25 cellular contexts compared by ENCODE assay signal in genomic region chr3:136151219-136151618, GRCh38. TPM values are rescaled to one million over a fixed set of nuclear protein-coding genes. Genes with fewer than 3 reads are reported as not detected.
A peak's percentile ranks its signal among the peaks of the same experiment; 100 is the strongest.
DNase-seq lines count a peak whose midpoint lies in the region; ATAC-seq and TF ChIP-seq lines count a peak whose summit lies in the region.
"Had no signal": no experiment of that assay in that cellular context is flagged by ENCODE, and none has a peak within 500 bp of the region (broad histone marks: within the 10 kb centered on the region; RNA-seq: fewer than 3 reads in every experiment).

No MANE protein-coding gene starts in this region.

- peak overlapping the region; percentile 35 for H3K27ac Mint-ChIP-seq in activated CD4-positive, alpha-beta memory T cell treated with anti-CD3 and anti-CD28 coated beads for 36 hours
- H3K27ac Mint-ChIP-seq in activated CD4-positive, alpha-beta memory T cell treated with anti-CD3 and anti-CD28 coated beads, Interleukin-2, amount 10 ng/mL, durations not matched to agents 7 days and 5 days: no peak overlapping the region
- H3K27ac Mint-ChIP-seq in activated T-helper 2 cell treated with anti-CD3 and anti-CD28 coated beads, Interferon-gamma antibody, Interleukin-2, Interleukin-4, amounts not matched to agents 10 μg/mL and 5 μg/mL and 100 μg/mL, durations not matched to agents 14 hours and 24 hours and 36 hours: no peak overlapping the region

- no peak overlapping the region for H3K27ac ChIP-seq in IMR-90 (ENCODE audit: insufficient read depth, low read length)
- H3K27ac ChIP-seq in neutrophil: peak overlapping the region; percentile 56
- H3K27ac ChIP-seq in suprapubic skin: no peak overlapping the region
- H3K27ac ChIP-seq: ascending aorta, PC-9, SJSA1, vagina had no signal

- H3K4me2 ChIP-seq in IMR-90 (ENCODE audit: low read depth, low read length): no peak overlapping the region
- H3K4me2 ChIP-seq: PC-9 had no signal

- dilution Hi-C loops in IMR-90 (cut with HindIII; ENCODE audit: low sequenced_read_pairs, unreplicated experiment): no loop called here

- 84% methylated on average over 5 of the region's 10 CpGs; no CpG with 5 or more reads in 1 of the 2 experiments for WGBS in IMR-90 (ENCODE audit: extremely low coverage in 2 of 2, insufficient read length in 1 of 2), 2 experiments
- WGBS in suprapubic skin: 73% methylated on average over 10 of the region's 10 CpGs

- H3K18ac ChIP-seq in IMR-90 (ENCODE audit: low read depth, low read length): no peak overlapping the region

- no peak overlapping the region for H3K56ac ChIP-seq in IMR-90 (ENCODE audit: extremely low read depth, insufficient read depth, low read length)

- H3K4me1 ChIP-seq in IMR-90 (ENCODE audit: control insufficient read depth, insufficient read depth, low read length) (peaks cover 5% of the 10 kb centered on the region; the same call in 1 of the 2 replicates), neutrophil (ENCODE audit: control insufficient read depth in 1 of 2, insufficient read depth in 1 of 2, low read depth in 1 of 2, low read length in 1 of 2) (peaks cover 12 to 19% of the 10 kb centered on the region in 2 experiments), suprapubic skin (peaks cover 15% of the 10 kb centered on the region)
- H3K4me1 ChIP-seq: BE2C had no signal

- peaks cover 23% of the 10 kb centered on the region for H3K36me3 Mint-ChIP-seq in activated CD4-positive, alpha-beta memory T cell treated with anti-CD3 and anti-CD28 coated beads for 36 hours
- H3K36me3 Mint-ChIP-seq in activated CD4-positive, alpha-beta memory T cell treated with anti-CD3 and anti-CD28 coated beads, Interleukin-2, amount 10 ng/mL, durations not matched to agents 7 days and 5 days (ENCODE audit: low read depth): peaks cover 50% of the 10 kb centered on the region
- H3K36me3 Mint-ChIP-seq in activated T-helper 2 cell treated with anti-CD3 and anti-CD28 coated beads, Interferon-gamma antibody, Interleukin-2, Interleukin-4, amounts not matched to agents 10 μg/mL and 5 μg/mL and 100 μg/mL, durations not matched to agents 14 hours and 24 hours and 36 hours (ENCODE audit: low read depth): peaks cover 49% of the 10 kb centered on the region

- H3K4me3 Mint-ChIP-seq in activated CD4-positive, alpha-beta memory T cell treated with anti-CD3 and anti-CD28 coated beads for 36 hours: no peak overlapping the region
- no peak overlapping the region for H3K4me3 Mint-ChIP-seq in activated CD4-positive, alpha-beta memory T cell treated with anti-CD3 and anti-CD28 coated beads, Interleukin-2, amount 10 ng/mL, durations not matched to agents 7 days and 5 days
- no peak overlapping the region for H3K4me3 Mint-ChIP-seq in activated T-helper 2 cell treated with anti-CD3 and anti-CD28 coated beads, Interferon-gamma antibody, Interleukin-2, Interleukin-4, amounts not matched to agents 10 μg/mL and 5 μg/mL and 100 μg/mL, durations not matched to agents 14 hours and 24 hours and 36 hours (ENCODE audit: low read depth)
- H3K4me3 Mint-ChIP-seq: naive B cell had no signal

- DNase-seq in activated CD4-positive, alpha-beta memory T cell treated with anti-CD3 and anti-CD28 coated beads for 36 hours: no peak
- no peak for DNase-seq in activated CD4-positive, alpha-beta memory T cell treated with anti-CD3 and anti-CD28 coated beads, Interleukin-2, amount 10 ng/mL, durations not matched to agents 7 days and 5 days
- DNase-seq in IMR-90 (no peak), cerebellar cortex (ENCODE audit: low spot score) (peak; percentile 39), suprapubic skin (ENCODE audit: low spot score in 2 of 2) (no peak), GM13977 (ENCODE audit: low spot score) (no peak)
- no peak for DNase-seq in activated T-helper 2 cell treated with anti-CD3 and anti-CD28 coated beads, Interferon-gamma antibody, Interleukin-2, Interleukin-4, amounts not matched to agents 10 μg/mL and 5 μg/mL and 100 μg/mL, durations not matched to agents 14 hours and 24 hours and 36 hours (ENCODE audit: low spot score)
- DNase-seq: activated CD4-positive, CD25-positive, alpha-beta regulatory T cell; activated effector memory CD4-positive, alpha-beta T cell treated with anti-CD3 and anti-CD28 coated beads, Interleukin-2, amount 50 U/mL, for 16 hours; BE2C; DMS 273 treated with DMSO at 0.1 percent for 48 hours; foreskin fibroblast; hypothalamus; islet precursor cell; naive B cell; NCI-H1436 treated with DMSO at 0.1 percent for 48 hours; NCI-H226; PC-9; posterior cingulate gyrus; stimulated activated CD4-positive, alpha-beta T cell treated with anti-CD3 and anti-CD28 coated beads, Interleukin-2, amount 100 ng/mL, for 48 hours; T-helper 9 cell had no signal

- no peak for TF ChIP-seq RAD21 in IMR-90 (IDR thresholded peaks at IDR 0.05; ENCODE audit: low read length)

- H4K91ac ChIP-seq in IMR-90 (ENCODE audit: insufficient read depth, low read depth, low read length): no peak overlapping the region

- H3K4me3 ChIP-seq in IMR-90 (ENCODE audit: insufficient read depth, low read depth, low read length) (no peak overlapping the region), neutrophil (ENCODE audit: low read depth in 1 of 2, low read length in 1 of 2) (no peak overlapping the region), suprapubic skin (no peak overlapping the region)
- H3K4me3 ChIP-seq: ascending aorta, PC-9, SJSA1, vagina had no signal

- H4K20me1 ChIP-seq in IMR-90 (ENCODE audit: insufficient read depth, low read length): peaks cover 72% of the 10 kb centered on the region

- H2BK5ac ChIP-seq in IMR-90 (ENCODE audit: low read depth, low read length, poor library complexity, severe bottlenecking): no peak overlapping the region

- no peak overlapping the region for H3K23ac ChIP-seq in IMR-90 (ENCODE audit: low read depth, low read length)

- H2AK5ac ChIP-seq in IMR-90 (ENCODE audit: low read depth, low read length): no peak overlapping the region; the same call in 1 of the 2 replicates

- CTCF ChIA-PET in activated CD4-positive, alpha-beta memory T cell treated with anti-CD3 and anti-CD28 coated beads for 36 hours (lab: Charles Lee): interaction anchor here (0.9 kb wide), 1 partner anchor 40 kb away, joined by 3 read pairs; no protein-coding TSS in a partner anchor
- CTCF ChIA-PET in activated CD4-positive, alpha-beta memory T cell treated with anti-CD3 and anti-CD28 coated beads, Interleukin-2, amount 10 ng/mL, durations not matched to agents 7 days and 5 days (lab: Charles Lee): no interaction called here
- CTCF ChIA-PET in IMR-90 (lab: Yijun Ruan, JAX): interaction anchor here (0.6 kb wide), 1 partner anchor 9 kb away, joined by 3 read pairs; no protein-coding TSS in a partner anchor

- H3K9ac ChIP-seq in IMR-90 (ENCODE audit: low read depth, low read length): no peak overlapping the region

- TF ChIP-seq POLR2A in IMR-90 (IDR thresholded peaks at IDR 0.05; ENCODE audit: low read depth, low read length) (no peak), suprapubic skin (IDR thresholded peaks at IDR 0.05) (no peak)

- intact Hi-C loops in activated CD4-positive, alpha-beta memory T cell treated with anti-CD3 and anti-CD28 coated beads for 36 hours (cut with micrococcal nuclease): no loop called here
- intact Hi-C loops in IMR-90 (cut with micrococcal nuclease): loop anchor here (2.0 kb wide), 1 partner anchor 36 kb away; no protein-coding TSS in a partner anchor
- intact Hi-C loops in activated T-helper 2 cell treated with anti-CD3 and anti-CD28 coated beads, Interferon-gamma antibody, Interleukin-2, Interleukin-4, amounts not matched to agents 10 μg/mL and 5 μg/mL and 100 μg/mL, durations not matched to agents 14 hours and 24 hours and 36 hours (cut with micrococcal nuclease): loop anchor here (5.0 kb wide), 1 partner anchor 41 kb away; no protein-coding TSS in a partner anchor

- no peak for TF ChIP-seq CTCF in IMR-90 (conservative IDR thresholded peaks at IDR 0.05; ENCODE audit: low read depth, low read length)
- no peak for TF ChIP-seq CTCF in neutrophil (IDR thresholded peaks at IDR 0.05)
- TF ChIP-seq CTCF in suprapubic skin (IDR thresholded peaks at IDR 0.05): no peak
- TF ChIP-seq CTCF in GM13977 (IDR thresholded peaks at IDR 0.05; ENCODE audit: extremely low read depth, insufficient read depth, missing control alignments): no peak

- no peak overlapping the region for H2AK9ac ChIP-seq in IMR-90 (replicated peaks; ENCODE audit: low read depth, low read length, poor library complexity)

- H2BK20ac ChIP-seq in IMR-90 (ENCODE audit: low read depth, low read length): no peak overlapping the region

- H3K9me1 ChIP-seq in IMR-90 (ENCODE audit: insufficient read depth, low read length): peaks cover 9% of the 10 kb centered on the region; the same call in 1 of the 2 replicates

- H3K9me3 Mint-ChIP-seq in activated CD4-positive, alpha-beta memory T cell treated with anti-CD3 and anti-CD28 coated beads for 36 hours: no peaks in the 10 kb centered on the region
- H3K9me3 Mint-ChIP-seq in activated CD4-positive, alpha-beta memory T cell treated with anti-CD3 and anti-CD28 coated beads, Interleukin-2, amount 10 ng/mL, durations not matched to agents 7 days and 5 days: no peaks in the 10 kb centered on the region
- no peaks in the 10 kb centered on the region for H3K9me3 Mint-ChIP-seq in activated T-helper 2 cell treated with anti-CD3 and anti-CD28 coated beads, Interferon-gamma antibody, Interleukin-2, Interleukin-4, amounts not matched to agents 10 μg/mL and 5 μg/mL and 100 μg/mL, durations not matched to agents 14 hours and 24 hours and 36 hours
- H3K9me3 Mint-ChIP-seq: naive B cell had no signal

- H2BK15ac ChIP-seq in IMR-90 (ENCODE audit: low read depth, low read length): no peak overlapping the region

- POLR2A ChIA-PET in activated CD4-positive, alpha-beta memory T cell treated with anti-CD3 and anti-CD28 coated beads for 36 hours (lab: Charles Lee): interaction anchor here (0.7 kb wide), 1 partner anchor 20 kb away, joined by 3 read pairs; no protein-coding TSS in a partner anchor
- POLR2A ChIA-PET in activated CD4-positive, alpha-beta memory T cell treated with anti-CD3 and anti-CD28 coated beads, Interleukin-2, amount 10 ng/mL, durations not matched to agents 7 days and 5 days (lab: Charles Lee): no interaction called here
- POLR2A ChIA-PET in IMR-90 (lab: Charles Lee; ENCODE audit: unreplicated experiment): no interaction called here

- BruUV-seq in IMR-90 (replicated peaks; lab: Mats Ljungman, UMichigan): no TSS peak

- in situ Hi-C loops in IMR-90 (cut with MboI; ENCODE audit: low sequenced_read_pairs): no loop called here
- in situ Hi-C loops in GM13977 (cut with MboI; ENCODE audit: low pct_unique_long_range_greater_than_20kb, low sequenced_read_pairs, unreplicated experiment): no loop called here

- peak overlapping the region; percentile 14; the same call in 1 of the 2 replicates for H3K14ac ChIP-seq in IMR-90 (replicated peaks; ENCODE audit: low read depth, low read length)

- peaks cover 14% of the 10 kb centered on the region for H3K36me3 ChIP-seq in IMR-90 (ENCODE audit: control insufficient read depth, insufficient read depth, low read length)
- H3K36me3 ChIP-seq in neutrophil: peaks cover 32% of the 10 kb centered on the region
- peaks cover 14% of the 10 kb centered on the region for H3K36me3 ChIP-seq in suprapubic skin

- peaks cover 75% of the 10 kb centered on the region for H3K4me1 Mint-ChIP-seq in activated CD4-positive, alpha-beta memory T cell treated with anti-CD3 and anti-CD28 coated beads for 36 hours (ENCODE audit: low read depth)
- peaks cover 53% of the 10 kb centered on the region for H3K4me1 Mint-ChIP-seq in activated CD4-positive, alpha-beta memory T cell treated with anti-CD3 and anti-CD28 coated beads, Interleukin-2, amount 10 ng/mL, durations not matched to agents 7 days and 5 days
- H3K4me1 Mint-ChIP-seq in activated T-helper 2 cell treated with anti-CD3 and anti-CD28 coated beads, Interferon-gamma antibody, Interleukin-2, Interleukin-4, amounts not matched to agents 10 μg/mL and 5 μg/mL and 100 μg/mL, durations not matched to agents 14 hours and 24 hours and 36 hours (ENCODE audit: low read depth): peaks cover 50% of the 10 kb centered on the region

- H4K5ac ChIP-seq in IMR-90 (ENCODE audit: low read depth, low read length): no peak overlapping the region

- H3K27me3 ChIP-seq in IMR-90 (ENCODE audit: control insufficient read depth, insufficient read depth, low read length): no peaks in the 10 kb centered on the region
- no peaks in the 10 kb centered on the region for H3K27me3 ChIP-seq in neutrophil
- H3K27me3 ChIP-seq in suprapubic skin: no peaks in the 10 kb centered on the region
- H3K27me3 ChIP-seq: ascending aorta, BE2C, SJSA1, vagina had no signal

- H2AFZ ChIP-seq in IMR-90 (replicated peaks; ENCODE audit: low read length, poor library complexity): no peak overlapping the region
- H2AFZ ChIP-seq: PC-9 had no signal

- no peak; the same call in 1 of the 2 replicates for ATAC-seq in IMR-90 (ENCODE audit: low read depth)

- H4K8ac ChIP-seq in IMR-90 (ENCODE audit: low read depth in 2 of 2, low read length in 2 of 2): no peak overlapping the region

- H3K9me3 ChIP-seq in IMR-90 (ENCODE audit: control insufficient read depth, insufficient read depth, low read length) (no peaks in the 10 kb centered on the region), neutrophil (no peaks in the 10 kb centered on the region), suprapubic skin (no peaks in the 10 kb centered on the region)
- H3K9me3 ChIP-seq: ascending aorta, BE2C, SJSA1, vagina had no signal

- peaks cover 28 to 65% of the 10 kb centered on the region in 2 experiments for H3K79me1 ChIP-seq in IMR-90 (ENCODE audit: low read depth in 1 of 2, low read length in 2 of 2)

- H3K27me3 Mint-ChIP-seq in activated CD4-positive, alpha-beta memory T cell treated with anti-CD3 and anti-CD28 coated beads for 36 hours: no peaks in the 10 kb centered on the region
- H3K27me3 Mint-ChIP-seq in activated CD4-positive, alpha-beta memory T cell treated with anti-CD3 and anti-CD28 coated beads, Interleukin-2, amount 10 ng/mL, durations not matched to agents 7 days and 5 days: no peaks in the 10 kb centered on the region
- no peaks in the 10 kb centered on the region for H3K27me3 Mint-ChIP-seq in activated T-helper 2 cell treated with anti-CD3 and anti-CD28 coated beads, Interferon-gamma antibody, Interleukin-2, Interleukin-4, amounts not matched to agents 10 μg/mL and 5 μg/mL and 100 μg/mL, durations not matched to agents 14 hours and 24 hours and 36 hours (ENCODE audit: low read depth)
- H3K27me3 Mint-ChIP-seq: naive B cell had no signal

- no peak overlapping the region for H3K4ac ChIP-seq in IMR-90 (ENCODE audit: low read depth, low read length)

- TF ChIP-seq EP300 in suprapubic skin (IDR thresholded peaks at IDR 0.05): no peak

- no peak overlapping the region for H2BK120ac ChIP-seq in IMR-90 (ENCODE audit: low read depth, low read length)

RNA-seq across cellular contexts. Expression of gene MSL2, which starts 44.9 kb away (rescaled TPM):
- 10 to 100 TPM; 37.2 to 38.5 TPM for total RNA-seq in activated CD4-positive, alpha-beta memory T cell treated with anti-CD3 and anti-CD28 coated beads for 36 hours
- 10 to 100 TPM; 57.4 to 63.9 TPM for total RNA-seq in activated CD4-positive, alpha-beta memory T cell treated with anti-CD3 and anti-CD28 coated beads, Interleukin-2, amount 10 ng/mL, durations not matched to agents 7 days and 5 days
- total RNA-seq in IMR-90 (2012; rRNA removed): 13.6 and 20.8 TPM in 2 replicates
- polyA plus RNA-seq in IMR-90 (2012; rRNA removed): 4.0 and 7.1 TPM in 2 replicates
- 1.2 and 2.3 TPM in 2 replicates for polyA plus RNA-seq in IMR-90 (2012; cell fraction: cytosol; rRNA removed)
- 0.79 and 3.5 TPM in 2 replicates for polyA plus RNA-seq in IMR-90 (2012; cell fraction: nucleus; rRNA removed; ENCODE audit: low replicate concordance)
- total RNA-seq in activated T-helper 2 cell treated with anti-CD3 and anti-CD28 coated beads, Interferon-gamma antibody, Interleukin-2, Interleukin-4, amounts not matched to agents 10 μg/mL and 5 μg/mL and 100 μg/mL, durations not matched to agents 14 hours and 24 hours and 36 hours: 37.0 and 37.1 TPM in 2 replicates
- 10 to 100 TPM; 25.4 to 71.1 (median 44.0) TPM for total RNA-seq in suprapubic skin
